ENCODE assay signal across 8 cellular contexts in genomic region chr3:181265750-181266333, GRCh38.
DNase-seq lines count a peak whose midpoint lies in the region; ATAC-seq and TF ChIP-seq lines count a peak whose summit lies in the region.

No MANE protein-coding gene starts in this region.

- H3K4me1 ChIP-seq in GM23338 (ENCODE audit: insufficient read depth): no peaks in the 10 kb centered on the region

- H3K4me1 Mint-ChIP-seq in GM23338: no peaks in the 10 kb centered on the region

- no peak for TF ChIP-seq CTCF in GM23338 (conservative IDR thresholded peaks at IDR 0.05; ENCODE audit: low read depth in 2 of 2)
- no peak for TF ChIP-seq CTCF in fibroblast of pulmonary artery (IDR thresholded peaks at IDR 0.05; ENCODE audit: low read length, missing control alignments)

- H3K27me3 ChIP-seq in GM23338 (ENCODE audit: insufficient read depth): no peaks in the 10 kb centered on the region

- H2AFZ ChIP-seq in GM23338: peak overlapping the region; percentile 69; the same call in 1 of the 2 replicates

- 0 out of 3 replicates have a peak, but pooled peaks cover 3% of the 10 kb centered on the region for H3K9me3 Mint-ChIP-seq in GM23338

- H3K27ac Mint-ChIP-seq in GM23338: no peak overlapping the region

- no peak overlapping the region for H3K4me3 Mint-ChIP-seq in GM23338

- ATAC-seq in GM18858 (IDR thresholded peaks at IDR 0.05; ENCODE audit: unreplicated experiment): peak; percentile 69
- no peak for ATAC-seq in GM23338

- no peak overlapping the region for H3K4me3 ChIP-seq in GM23338
- peak overlapping the region; percentile 13 for H3K4me3 ChIP-seq in fibroblast of pulmonary artery (replicated peaks; ENCODE audit: low read depth, low read length)

- H3K27me3 Mint-ChIP-seq in GM23338 (ENCODE audit: insufficient read depth, low read depth, poor library complexity): no peaks in the 10 kb centered on the region

- no peak for DNase-seq in GM23338 (ENCODE audit: low spot score)
- DNase-seq in NCI-H2029 (lab: John Stamatoyannopoulos, UW): peak; percentile 37
- DNase-seq in fibroblast of pulmonary artery (ENCODE audit: low read depth): no peak
- no peak for DNase-seq in foreskin melanocyte
- DNase-seq in D341Med (ENCODE audit: low spot score): no peak
- no peak for DNase-seq in activated CD8-positive, alpha-beta memory T cell treated with anti-CD3 and anti-CD28 coated beads, Interleukin-2, amount 50 U/mL, for 4 hours
- no peak for DNase-seq in stimulated activated CD4-positive, alpha-beta T cell treated with anti-CD3 and anti-CD28 coated beads, Interleukin-2, amount 100 ng/mL, for 48 hours

- H3F3A ChIP-seq in GM23338 (replicated peaks; ENCODE audit: low read depth): no peaks in the 10 kb centered on the region

- no peaks in the 10 kb centered on the region for H3K36me3 Mint-ChIP-seq in GM23338 (ENCODE audit: low read depth)

- no peak overlapping the region for H3K27ac ChIP-seq in GM23338 (ENCODE audit: low read depth)

- no peaks in the 10 kb centered on the region for H4K20me1 ChIP-seq in GM23338 (replicated peaks; ENCODE audit: insufficient read depth)

- H3K9me2 ChIP-seq in GM23338 (ENCODE audit: insufficient read depth): no peaks in the 10 kb centered on the region

- H3K4me2 ChIP-seq in GM23338: no peak overlapping the region

- H3K79me2 ChIP-seq in GM23338 (replicated peaks; ENCODE audit: insufficient read depth): no peaks in the 10 kb centered on the region

- no peaks in the 10 kb centered on the region for H3K36me3 ChIP-seq in GM23338 (ENCODE audit: insufficient read depth)

TF ChIP-seq in GM23338, 12 proteins besides CTCF, POLR2A, EP300 and RAD21:
- TF ChIP-seq ZNF114 (CRISPR knock-in tag; IDR thresholded peaks at IDR 0.05) (no peak), ZNF331 (CRISPR knock-in tag; IDR thresholded peaks at IDR 0.05; ENCODE audit: low read depth) (no peak), POLR2AphosphoS5 (IDR thresholded peaks at IDR 0.05; ENCODE audit: low read depth) (no peak), ZNF462 (CRISPR knock-in tag; IDR thresholded peaks at IDR 0.05) (no peak), REST (IDR thresholded peaks at IDR 0.05; ENCODE audit: unreplicated experiment) (no peak), JUNB (IDR thresholded peaks at IDR 0.05; ENCODE audit: unreplicated experiment) (no peak), ETS1 (IDR thresholded peaks at IDR 0.05) (no peak), EZH2 (IDR thresholded peaks at IDR 0.05; ENCODE audit: low read depth, unreplicated experiment) (no peak)
